Comparison of ENCODE assay signal across 1 cellular context in the genomic region with DNA sequence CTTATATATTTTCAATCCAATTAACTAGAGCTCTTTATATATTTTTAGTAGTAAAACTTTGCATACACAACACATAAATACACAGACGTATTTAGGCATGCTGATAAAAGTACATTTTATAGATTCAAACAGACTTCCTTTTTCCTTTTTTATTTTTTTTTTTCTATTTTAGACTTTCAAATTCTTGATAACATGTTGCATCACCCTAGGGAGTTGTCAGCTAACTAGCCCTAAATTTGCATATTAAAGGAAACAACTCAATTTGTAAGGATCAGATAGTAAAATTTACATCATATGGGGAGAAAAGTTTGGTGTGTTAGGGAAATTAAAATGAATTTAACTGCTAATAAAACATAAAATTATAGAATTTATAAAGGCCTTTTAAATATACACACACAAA.
TF ChIP-seq lines count a peak whose summit lies in the region.

No MANE protein-coding gene starts in this region.

TF ChIP-seq in K562, 482 proteins besides CTCF, POLR2A, EP300 and RAD21 (continued from another document and continues in another):
- TF ChIP-seq CHD2 (IDR thresholded peaks at IDR 0.05; ENCODE audit: low read depth, low read length) (no peak), NEUROD1 (IDR thresholded peaks at IDR 0.05; ENCODE audit: borderline replicate concordance, low read depth, low read length, partially characterized antibody) (no peak), CEBPG (CRISPR knock-in tag; IDR thresholded peaks at IDR 0.05) (no peak), CEBPG (tag; conservative IDR thresholded peaks at IDR 0.05 in 1 of 2, IDR thresholded peaks at IDR 0.05 in 1 of 2) (peak; percentile 85 to 93), KDM2B (CRISPR knock-in tag; IDR thresholded peaks at IDR 0.05) (no peak), NFXL1 (CRISPR knock-in tag; IDR thresholded peaks at IDR 0.05) (no peak), CXXC5 (CRISPR knock-in tag; IDR thresholded peaks at IDR 0.05) (no peak), SP1 (CRISPR knock-in tag; IDR thresholded peaks at IDR 0.05) (no peak), PPARD (CRISPR knock-in tag; IDR thresholded peaks at IDR 0.05) (no peak), RBM25 (IDR thresholded peaks at IDR 0.05; ENCODE audit: low read depth, low read length, severe bottlenecking) (no peak), CEBPB (tag; IDR thresholded peaks at IDR 0.05) (peak; percentile 29; the same call in 1 of the 2 replicates), NR2C1 (IDR thresholded peaks at IDR 0.05) (no peak), NR2C1 (tag; IDR thresholded peaks at IDR 0.05) (no peak), SIN3A (IDR thresholded peaks at IDR 0.05; ENCODE audit: borderline replicate concordance in 2 of 2, control insufficient read depth in 1 of 2, low read depth in 2 of 2, low read length in 2 of 2) (no peak), CSDE1 (IDR thresholded peaks at IDR 0.05) (no peak), NR3C1 (CRISPR knock-in tag; IDR thresholded peaks at IDR 0.05) (no peak), ZNF79 (CRISPR knock-in tag; IDR thresholded peaks at IDR 0.05; ENCODE audit: low read depth) (no peak), KLF6 (CRISPR knock-in tag; IDR thresholded peaks at IDR 0.05; ENCODE audit: borderline replicate concordance) (no peak), ZBTB12 (CRISPR knock-in tag; IDR thresholded peaks at IDR 0.05) (no peak), TAF9B (IDR thresholded peaks at IDR 0.05; ENCODE audit: partially characterized antibody) (no peak), CHD1 (IDR thresholded peaks at IDR 0.05; ENCODE audit: low read length) (no peak), BRCA1 (IDR thresholded peaks at IDR 0.05) (no peak), BRCA1 (CRISPR knock-in tag; IDR thresholded peaks at IDR 0.05) (no peak), DMBX1 (CRISPR knock-in tag; IDR thresholded peaks at IDR 0.05; ENCODE audit: borderline replicate concordance) (no peak), NFATC3 (IDR thresholded peaks at IDR 0.05) (no peak), ZBTB43 (CRISPR knock-in tag; IDR thresholded peaks at IDR 0.05) (no peak)
- TF ChIP-seq, protein P1, sequence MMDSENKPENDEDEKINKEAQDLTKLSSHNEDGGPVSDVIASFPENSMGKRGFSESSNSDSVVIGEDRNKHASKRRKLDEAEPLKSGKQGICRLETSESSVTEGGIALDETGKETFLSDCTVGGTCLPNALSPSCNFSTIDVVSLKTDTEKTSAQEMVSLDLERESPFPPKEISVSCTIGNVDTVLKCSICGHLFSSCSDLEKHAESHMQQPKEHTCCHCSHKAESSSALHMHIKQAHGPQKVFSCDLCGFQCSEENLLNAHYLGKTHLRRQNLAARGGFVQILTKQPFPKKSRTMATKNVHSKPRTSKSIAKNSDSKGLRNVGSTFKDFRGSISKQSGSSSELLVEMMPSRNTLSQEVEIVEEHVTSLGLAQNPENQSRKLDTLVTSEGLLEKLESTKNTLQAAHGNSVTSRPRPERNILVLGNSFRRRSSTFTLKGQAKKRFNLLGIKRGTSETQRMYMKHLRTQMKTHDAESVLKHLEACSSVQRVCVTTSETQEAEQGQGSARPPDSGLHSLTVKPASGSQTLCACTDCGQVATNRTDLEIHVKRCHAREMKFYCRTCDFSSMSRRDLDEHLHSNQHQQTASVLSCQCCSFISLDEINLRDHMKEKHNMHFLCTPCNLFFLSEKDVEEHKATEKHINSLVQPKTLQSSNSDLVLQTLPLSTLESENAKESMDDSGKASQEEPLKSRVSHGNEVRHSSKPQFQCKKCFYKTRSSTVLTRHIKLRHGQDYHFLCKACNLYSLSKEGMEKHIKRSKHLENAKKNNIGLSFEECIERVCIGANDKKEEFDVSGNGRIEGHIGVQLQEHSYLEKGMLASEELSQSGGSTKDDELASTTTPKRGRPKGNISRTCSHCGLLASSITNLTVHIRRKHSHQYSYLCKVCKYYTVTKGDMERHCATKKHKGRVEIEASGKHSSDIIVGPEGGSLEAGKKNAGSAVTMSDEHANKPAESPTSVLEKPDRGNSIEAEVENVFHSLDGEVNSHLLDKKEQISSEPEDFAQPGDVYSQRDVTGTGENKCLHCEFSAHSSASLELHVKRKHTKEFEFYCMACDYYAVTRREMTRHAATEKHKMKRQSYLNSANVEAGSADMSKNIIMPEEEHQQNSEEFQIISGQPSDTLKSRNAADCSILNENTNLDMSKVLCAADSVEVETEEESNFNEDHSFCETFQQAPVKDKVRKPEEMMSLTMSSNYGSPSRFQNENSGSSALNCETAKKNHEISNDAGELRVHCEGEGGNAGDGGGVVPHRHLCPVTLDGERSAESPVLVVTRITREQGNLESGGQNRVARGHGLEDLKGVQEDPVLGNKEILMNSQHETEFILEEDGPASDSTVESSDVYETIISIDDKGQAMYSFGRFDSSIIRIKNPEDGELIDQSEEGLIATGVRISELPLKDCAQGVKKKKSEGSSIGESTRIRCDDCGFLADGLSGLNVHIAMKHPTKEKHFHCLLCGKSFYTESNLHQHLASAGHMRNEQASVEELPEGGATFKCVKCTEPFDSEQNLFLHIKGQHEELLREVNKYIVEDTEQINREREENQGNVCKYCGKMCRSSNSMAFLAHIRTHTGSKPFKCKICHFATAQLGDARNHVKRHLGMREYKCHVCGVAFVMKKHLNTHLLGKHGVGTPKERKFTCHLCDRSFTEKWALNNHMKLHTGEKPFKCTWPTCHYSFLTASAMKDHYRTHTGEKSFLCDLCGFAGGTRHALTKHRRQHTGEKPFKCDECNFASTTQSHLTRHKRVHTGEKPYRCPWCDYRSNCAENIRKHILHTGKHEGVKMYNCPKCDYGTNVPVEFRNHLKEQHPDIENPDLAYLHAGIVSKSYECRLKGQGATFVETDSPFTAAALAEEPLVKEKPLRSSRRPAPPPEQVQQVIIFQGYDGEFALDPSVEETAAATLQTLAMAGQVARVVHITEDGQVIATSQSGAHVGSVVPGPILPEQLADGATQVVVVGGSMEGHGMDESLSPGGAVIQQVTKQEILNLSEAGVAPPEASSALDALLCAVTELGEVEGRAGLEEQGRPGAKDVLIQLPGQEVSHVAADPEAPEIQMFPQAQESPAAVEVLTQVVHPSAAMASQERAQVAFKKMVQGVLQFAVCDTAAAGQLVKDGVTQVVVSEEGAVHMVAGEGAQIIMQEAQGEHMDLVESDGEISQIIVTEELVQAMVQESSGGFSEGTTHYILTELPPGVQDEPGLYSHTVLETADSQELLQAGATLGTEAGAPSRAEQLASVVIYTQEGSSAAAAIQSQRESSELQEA (IDR thresholded peaks at IDR 0.05; ENCODE audit: low read depth) = no peak
- TF ChIP-seq, protein P2, sequence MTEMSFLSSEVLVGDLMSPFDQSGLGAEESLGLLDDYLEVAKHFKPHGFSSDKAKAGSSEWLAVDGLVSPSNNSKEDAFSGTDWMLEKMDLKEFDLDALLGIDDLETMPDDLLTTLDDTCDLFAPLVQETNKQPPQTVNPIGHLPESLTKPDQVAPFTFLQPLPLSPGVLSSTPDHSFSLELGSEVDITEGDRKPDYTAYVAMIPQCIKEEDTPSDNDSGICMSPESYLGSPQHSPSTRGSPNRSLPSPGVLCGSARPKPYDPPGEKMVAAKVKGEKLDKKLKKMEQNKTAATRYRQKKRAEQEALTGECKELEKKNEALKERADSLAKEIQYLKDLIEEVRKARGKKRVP (CRISPR knock-in tag; IDR thresholded peaks at IDR 0.05) = peak; percentile 60; the same call in 1 of the 2 replicates
- TF ChIP-seq, protein P3, sequence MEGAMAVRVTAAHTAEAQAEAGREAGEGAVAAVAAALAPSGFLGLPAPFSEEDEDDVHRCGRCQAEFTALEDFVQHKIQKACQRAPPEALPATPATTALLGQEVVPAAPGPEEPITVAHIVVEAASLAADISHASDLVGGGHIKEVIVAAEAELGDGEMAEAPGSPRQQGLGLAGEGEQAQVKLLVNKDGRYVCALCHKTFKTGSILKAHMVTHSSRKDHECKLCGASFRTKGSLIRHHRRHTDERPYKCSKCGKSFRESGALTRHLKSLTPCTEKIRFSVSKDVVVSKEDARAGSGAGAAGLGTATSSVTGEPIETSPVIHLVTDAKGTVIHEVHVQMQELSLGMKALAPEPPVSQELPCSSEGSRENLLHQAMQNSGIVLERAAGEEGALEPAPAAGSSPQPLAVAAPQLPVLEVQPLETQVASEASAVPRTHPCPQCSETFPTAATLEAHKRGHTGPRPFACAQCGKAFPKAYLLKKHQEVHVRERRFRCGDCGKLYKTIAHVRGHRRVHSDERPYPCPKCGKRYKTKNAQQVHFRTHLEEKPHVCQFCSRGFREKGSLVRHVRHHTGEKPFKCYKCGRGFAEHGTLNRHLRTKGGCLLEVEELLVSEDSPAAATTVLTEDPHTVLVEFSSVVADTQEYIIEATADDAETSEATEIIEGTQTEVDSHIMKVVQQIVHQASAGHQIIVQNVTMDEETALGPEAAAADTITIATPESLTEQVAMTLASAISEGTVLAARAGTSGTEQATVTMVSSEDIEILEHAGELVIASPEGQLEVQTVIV (CRISPR knock-in tag; IDR thresholded peaks at IDR 0.05; ENCODE audit: borderline replicate concordance) = no peak
- TF ChIP-seq, protein P4, sequence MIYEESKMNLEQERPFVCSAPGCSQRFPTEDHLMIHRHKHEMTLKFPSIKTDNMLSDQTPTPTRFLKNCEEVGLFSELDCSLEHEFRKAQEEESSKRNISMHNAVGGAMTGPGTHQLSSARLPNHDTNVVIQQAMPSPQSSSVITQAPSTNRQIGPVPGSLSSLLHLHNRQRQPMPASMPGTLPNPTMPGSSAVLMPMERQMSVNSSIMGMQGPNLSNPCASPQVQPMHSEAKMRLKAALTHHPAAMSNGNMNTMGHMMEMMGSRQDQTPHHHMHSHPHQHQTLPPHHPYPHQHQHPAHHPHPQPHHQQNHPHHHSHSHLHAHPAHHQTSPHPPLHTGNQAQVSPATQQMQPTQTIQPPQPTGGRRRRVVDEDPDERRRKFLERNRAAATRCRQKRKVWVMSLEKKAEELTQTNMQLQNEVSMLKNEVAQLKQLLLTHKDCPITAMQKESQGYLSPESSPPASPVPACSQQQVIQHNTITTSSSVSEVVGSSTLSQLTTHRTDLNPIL (CRISPR knock-in tag; IDR thresholded peaks at IDR 0.05) = no peak
- TF ChIP-seq, protein P5, sequence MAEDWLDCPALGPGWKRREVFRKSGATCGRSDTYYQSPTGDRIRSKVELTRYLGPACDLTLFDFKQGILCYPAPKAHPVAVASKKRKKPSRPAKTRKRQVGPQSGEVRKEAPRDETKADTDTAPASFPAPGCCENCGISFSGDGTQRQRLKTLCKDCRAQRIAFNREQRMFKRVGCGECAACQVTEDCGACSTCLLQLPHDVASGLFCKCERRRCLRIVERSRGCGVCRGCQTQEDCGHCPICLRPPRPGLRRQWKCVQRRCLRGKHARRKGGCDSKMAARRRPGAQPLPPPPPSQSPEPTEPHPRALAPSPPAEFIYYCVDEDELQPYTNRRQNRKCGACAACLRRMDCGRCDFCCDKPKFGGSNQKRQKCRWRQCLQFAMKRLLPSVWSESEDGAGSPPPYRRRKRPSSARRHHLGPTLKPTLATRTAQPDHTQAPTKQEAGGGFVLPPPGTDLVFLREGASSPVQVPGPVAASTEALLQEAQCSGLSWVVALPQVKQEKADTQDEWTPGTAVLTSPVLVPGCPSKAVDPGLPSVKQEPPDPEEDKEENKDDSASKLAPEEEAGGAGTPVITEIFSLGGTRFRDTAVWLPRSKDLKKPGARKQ (CRISPR knock-in tag; IDR thresholded peaks at IDR 0.05) = no peak
- TF ChIP-seq, protein P6, sequence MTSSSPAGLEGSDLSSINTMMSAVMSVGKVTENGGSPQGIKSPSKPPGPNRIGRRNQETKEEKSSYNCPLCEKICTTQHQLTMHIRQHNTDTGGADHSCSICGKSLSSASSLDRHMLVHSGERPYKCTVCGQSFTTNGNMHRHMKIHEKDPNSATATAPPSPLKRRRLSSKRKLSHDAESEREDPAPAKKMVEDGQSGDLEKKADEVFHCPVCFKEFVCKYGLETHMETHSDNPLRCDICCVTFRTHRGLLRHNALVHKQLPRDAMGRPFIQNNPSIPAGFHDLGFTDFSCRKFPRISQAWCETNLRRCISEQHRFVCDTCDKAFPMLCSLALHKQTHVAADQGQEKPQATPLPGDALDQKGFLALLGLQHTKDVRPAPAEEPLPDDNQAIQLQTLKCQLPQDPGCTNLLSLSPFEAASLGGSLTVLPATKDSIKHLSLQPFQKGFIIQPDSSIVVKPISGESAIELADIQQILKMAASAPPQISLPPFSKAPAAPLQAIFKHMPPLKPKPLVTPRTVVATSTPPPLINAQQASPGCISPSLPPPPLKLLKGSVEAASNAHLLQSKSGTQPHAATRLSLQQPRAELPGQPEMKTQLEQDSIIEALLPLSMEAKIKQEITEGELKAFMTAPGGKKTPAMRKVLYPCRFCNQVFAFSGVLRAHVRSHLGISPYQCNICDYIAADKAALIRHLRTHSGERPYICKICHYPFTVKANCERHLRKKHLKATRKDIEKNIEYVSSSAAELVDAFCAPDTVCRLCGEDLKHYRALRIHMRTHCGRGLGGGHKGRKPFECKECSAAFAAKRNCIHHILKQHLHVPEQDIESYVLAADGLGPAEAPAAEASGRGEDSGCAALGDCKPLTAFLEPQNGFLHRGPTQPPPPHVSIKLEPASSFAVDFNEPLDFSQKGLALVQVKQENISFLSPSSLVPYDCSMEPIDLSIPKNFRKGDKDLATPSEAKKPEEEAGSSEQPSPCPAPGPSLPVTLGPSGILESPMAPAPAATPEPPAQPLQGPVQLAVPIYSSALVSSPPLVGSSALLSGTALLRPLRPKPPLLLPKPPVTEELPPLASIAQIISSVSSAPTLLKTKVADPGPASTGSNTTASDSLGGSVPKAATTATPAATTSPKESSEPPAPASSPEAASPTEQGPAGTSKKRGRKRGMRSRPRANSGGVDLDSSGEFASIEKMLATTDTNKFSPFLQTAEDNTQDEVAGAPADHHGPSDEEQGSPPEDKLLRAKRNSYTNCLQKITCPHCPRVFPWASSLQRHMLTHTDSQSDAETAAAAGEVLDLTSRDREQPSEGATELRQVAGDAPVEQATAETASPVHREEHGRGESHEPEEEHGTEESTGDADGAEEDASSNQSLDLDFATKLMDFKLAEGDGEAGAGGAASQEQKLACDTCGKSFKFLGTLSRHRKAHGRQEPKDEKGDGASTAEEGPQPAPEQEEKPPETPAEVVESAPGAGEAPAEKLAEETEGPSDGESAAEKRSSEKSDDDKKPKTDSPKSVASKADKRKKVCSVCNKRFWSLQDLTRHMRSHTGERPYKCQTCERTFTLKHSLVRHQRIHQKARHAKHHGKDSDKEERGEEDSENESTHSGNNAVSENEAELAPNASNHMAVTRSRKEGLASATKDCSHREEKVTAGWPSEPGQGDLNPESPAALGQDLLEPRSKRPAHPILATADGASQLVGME (CRISPR knock-in tag; IDR thresholded peaks at IDR 0.05) = no peak
